Comparison of ENCODE assay signal across 1 cellular context in genomic region chr5:140631831-140632365, GRCh38.
TF ChIP-seq lines count a peak whose summit lies in the region.

No MANE protein-coding gene starts in this region.

TF ChIP-seq in endothelial cell of umbilical vein, 7 proteins besides CTCF, POLR2A, EP300 and RAD21:
- TF ChIP-seq FOS (IDR thresholded peaks at IDR 0.05; ENCODE audit: borderline replicate concordance, insufficient read depth, low read length) (no peak), JUN (IDR thresholded peaks at IDR 0.05; ENCODE audit: borderline replicate concordance, insufficient read depth, insufficient read length, low read depth) (no peak), MAX (IDR thresholded peaks at IDR 0.05; ENCODE audit: insufficient read depth, insufficient read length) (no peak)
